In the genomic region with DNA sequence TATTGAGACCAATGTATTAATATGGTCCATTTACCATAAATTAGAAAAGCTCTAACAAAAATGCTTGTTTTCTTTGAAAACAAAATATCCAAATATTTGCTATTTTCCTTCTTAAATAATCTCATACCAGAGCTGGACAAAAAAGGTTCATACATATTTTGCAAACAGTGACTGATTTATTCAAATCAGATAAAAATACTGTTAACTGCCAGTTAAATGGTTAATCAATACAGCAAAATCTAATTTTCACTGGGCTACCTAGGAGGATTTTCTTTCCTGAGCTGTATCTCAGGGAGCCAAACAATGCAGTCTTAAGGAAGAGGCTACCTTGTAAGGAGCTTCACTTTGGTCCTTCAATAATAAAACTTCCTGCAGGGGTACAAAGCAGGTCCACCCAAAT, we compare ENCODE assay signal across 11 cellular contexts. TPM values are rescaled to one million over a fixed set of nuclear protein-coding genes. Genes with fewer than 3 reads are reported as not detected.
A peak's percentile ranks its signal among the peaks of the same experiment; 100 is the strongest.
DNase-seq lines count a peak whose midpoint lies in the region; ATAC-seq and TF ChIP-seq lines count a peak whose summit lies in the region.
"Had no signal": no experiment of that assay in that cellular context is flagged by ENCODE, and none has a peak within 500 bp of the region (broad histone marks: within the 10 kb centered on the region; RNA-seq: fewer than 3 reads in every experiment).

No MANE protein-coding gene starts in this region.

- H2BK120ac ChIP-seq in trophoblast cell (ENCODE audit: insufficient read depth, low read length, poor library complexity), result no peak overlapping the region

- peaks cover 23% of the 10 kb centered on the region for H3K4me1 Mint-ChIP-seq in stimulated activated memory B cell treated with anti-CD40 and anti-IgM and Interleukin-4, amounts not matched to agents 10 μg/mL and 1 μg/mL and 100 μg/mL, for 72 hours
- peaks cover 20% of the 10 kb centered on the region for H3K4me1 Mint-ChIP-seq in activated T-cell treated with anti-CD3 and anti-CD28 coated beads, Interleukin-2, amount 50 U/mL, for 24 hours (ENCODE audit: low read depth)

- intact Hi-C loops in head of caudate nucleus (cut with DNase I), result no loop called here

- no peak overlapping the region for H3K18ac ChIP-seq in trophoblast cell (ENCODE audit: low read length)

- no peaks in the 10 kb centered on the region for H3K27me3 ChIP-seq in BE2C
- H3K27me3 ChIP-seq in SJSA1 (replicated peaks), result no peaks in the 10 kb centered on the region
- H3K27me3 ChIP-seq in trophoblast cell (ENCODE audit: insufficient read depth, low read length), result no peaks in the 10 kb centered on the region

- H3K4me3 ChIP-seq in BE2C (ENCODE audit: low read depth, low read length), result peak overlapping the region; percentile 87
- H3K4me3 ChIP-seq in SJSA1, result peak overlapping the region; percentile 99
- H3K4me3 ChIP-seq in foreskin fibroblast (ENCODE audit: low read depth in 1 of 2, low read length in 2 of 2), result peak overlapping the region; percentile 90 to 98
- no peak overlapping the region for H3K4me3 ChIP-seq in trophoblast cell (ENCODE audit: low read depth, low read length)

- peaks cover 32% of the 10 kb centered on the region for H3K36me3 ChIP-seq in BE2C
- peaks cover 44% of the 10 kb centered on the region for H3K36me3 ChIP-seq in SJSA1
- H3K36me3 ChIP-seq in trophoblast cell (ENCODE audit: control insufficient read depth in 1 of 2, insufficient read depth in 2 of 2, low read length in 2 of 2), result peaks cover 12 to 13% of the 10 kb centered on the region in 2 experiments

- ATAC-seq in HG02763 (IDR thresholded peaks at IDR 0.05; ENCODE audit: unreplicated experiment), result no peak
- ATAC-seq in stimulated activated memory B cell treated with anti-CD40 and anti-IgM and Interleukin-4, amounts not matched to agents 10 μg/mL and 1 μg/mL and 100 μg/mL, for 72 hours, result no peak
- ATAC-seq: esophagus mucosa had no signal

- no peaks in the 10 kb centered on the region for H3K9me3 Mint-ChIP-seq in stimulated activated memory B cell treated with anti-CD40 and anti-IgM and Interleukin-4, amounts not matched to agents 10 μg/mL and 1 μg/mL and 100 μg/mL, for 72 hours
- H3K9me3 Mint-ChIP-seq in activated T-cell treated with anti-CD3 and anti-CD28 coated beads, Interleukin-2, amount 50 U/mL, for 24 hours, result no peaks in the 10 kb centered on the region

- H3K4ac ChIP-seq in trophoblast cell (ENCODE audit: low read depth, low read length), result peak overlapping the region; percentile 85

- H3K23ac ChIP-seq in trophoblast cell (ENCODE audit: low read length), result no peak overlapping the region

- DNase-seq in BE2C, result no peak
- no peak for DNase-seq in SJSA1 (ENCODE audit: low read depth in 1 of 2, low spot score in 2 of 2)
- no peak for DNase-seq in foreskin fibroblast
- no peak for DNase-seq in trophoblast cell
- DNase-seq in head of caudate nucleus, result no peak
- no peak for DNase-seq in activated T-cell treated with anti-CD3 and anti-CD28 coated beads, Interleukin-2, amount 50 U/mL, for 24 hours
- DNase-seq: activated gamma-delta T cell treated with Interleukin-2 at 50 U/mL for 16 hours had no signal

- no peak overlapping the region for H2BK12ac ChIP-seq in trophoblast cell (ENCODE audit: low read length)

- peaks cover 50% of the 10 kb centered on the region for H3K27me3 Mint-ChIP-seq in stimulated activated memory B cell treated with anti-CD40 and anti-IgM and Interleukin-4, amounts not matched to agents 10 μg/mL and 1 μg/mL and 100 μg/mL, for 72 hours
- H3K27me3 Mint-ChIP-seq in activated T-cell treated with anti-CD3 and anti-CD28 coated beads, Interleukin-2, amount 50 U/mL, for 24 hours, result peaks cover 66% of the 10 kb centered on the region

- H3K4me3 Mint-ChIP-seq in stimulated activated memory B cell treated with anti-CD40 and anti-IgM and Interleukin-4, amounts not matched to agents 10 μg/mL and 1 μg/mL and 100 μg/mL, for 72 hours, result no peak overlapping the region
- H3K4me3 Mint-ChIP-seq in activated T-cell treated with anti-CD3 and anti-CD28 coated beads, Interleukin-2, amount 50 U/mL, for 24 hours, result no peak overlapping the region

- H4K8ac ChIP-seq in trophoblast cell (ENCODE audit: low read depth, low read length), result no peak overlapping the region

- H3K14ac ChIP-seq in trophoblast cell (ENCODE audit: low read length), result no peak overlapping the region

- H3K27ac ChIP-seq in SJSA1 (no peak overlapping the region), trophoblast cell (ENCODE audit: low read depth, low read length) (no peak overlapping the region)

- no peak overlapping the region for H2AK5ac ChIP-seq in trophoblast cell (ENCODE audit: low read length)

- H3K79me2 ChIP-seq in trophoblast cell (ENCODE audit: control insufficient read depth, insufficient read depth, low read length, poor library complexity), result peaks cover 21% of the 10 kb centered on the region

- no peak overlapping the region for H4K12ac ChIP-seq in trophoblast cell (ENCODE audit: low read depth, low read length)

- no peak overlapping the region for H3K9ac ChIP-seq in trophoblast cell (ENCODE audit: low read length)

- H3K9me3 ChIP-seq in BE2C (no peaks in the 10 kb centered on the region), SJSA1 (replicated peaks) (no peaks in the 10 kb centered on the region; the same call in 1 of the 2 replicates), trophoblast cell (ENCODE audit: insufficient read depth, low read depth, low read length) (no peaks in the 10 kb centered on the region)

- TF ChIP-seq CTCF in BE2C (IDR thresholded peaks at IDR 0.05; ENCODE audit: low read depth, low read length) (no peak), foreskin fibroblast (IDR thresholded peaks at IDR 0.05; ENCODE audit: low read depth, low read length) (no peak)

- no peak overlapping the region for H3K27ac Mint-ChIP-seq in stimulated activated memory B cell treated with anti-CD40 and anti-IgM and Interleukin-4, amounts not matched to agents 10 μg/mL and 1 μg/mL and 100 μg/mL, for 72 hours
- H3K27ac Mint-ChIP-seq in activated T-cell treated with anti-CD3 and anti-CD28 coated beads, Interleukin-2, amount 50 U/mL, for 24 hours, result no peak overlapping the region

- no peaks in the 10 kb centered on the region for H3K36me3 Mint-ChIP-seq in stimulated activated memory B cell treated with anti-CD40 and anti-IgM and Interleukin-4, amounts not matched to agents 10 μg/mL and 1 μg/mL and 100 μg/mL, for 72 hours
- H3K36me3 Mint-ChIP-seq in activated T-cell treated with anti-CD3 and anti-CD28 coated beads, Interleukin-2, amount 50 U/mL, for 24 hours (ENCODE audit: low read depth), result no peaks in the 10 kb centered on the region
- H3K36me3 Mint-ChIP-seq: CD8-positive, alpha-beta memory T cell had no signal

- H3K4me1 ChIP-seq in BE2C, result peaks cover 5% of the 10 kb centered on the region
- H3K4me1 ChIP-seq in SJSA1 (replicated peaks), result peaks cover 13% of the 10 kb centered on the region
- H3K4me1 ChIP-seq in trophoblast cell (ENCODE audit: control insufficient read depth in 1 of 2, insufficient read depth in 2 of 2, low read length in 2 of 2), result peaks cover 4 to 5% of the 10 kb centered on the region in 2 experiments

- H3K4me2 ChIP-seq in trophoblast cell (ENCODE audit: low read length), result peak overlapping the region; percentile 65

- H3K79me1 ChIP-seq in trophoblast cell (ENCODE audit: low read length), result peaks cover 12% of the 10 kb centered on the region

- no peak overlapping the region for H2BK5ac ChIP-seq in trophoblast cell (ENCODE audit: low read depth, low read length, poor library complexity)

- H4K91ac ChIP-seq in trophoblast cell (ENCODE audit: low read depth, low read length), result no peak overlapping the region

- no peak overlapping the region for H2AFZ ChIP-seq in trophoblast cell (ENCODE audit: insufficient read depth, low read length, poor library complexity)

RNA-seq across cellular contexts. Expression of gene FERMT2, which starts 2.0 kb away (rescaled TPM):
- polyA plus RNA-seq in BE2C (2012; ENCODE audit: insufficient read depth, insufficient read length, low read depth), result 165 TPM
- 164 and 207 TPM in 2 replicates for total RNA-seq in SJSA1 (2014; rRNA removed; shearing (Covaris generic))
- polyA plus RNA-seq in trophoblast cell (2013), result 83.9 and 88.7 TPM in 2 replicates
